15 cellular contexts compared by ENCODE assay signal in genomic region chr7:55498770-55499169, GRCh38.
"Had no signal": no experiment of that assay in that cellular context is flagged by ENCODE, and none has a peak within 500 bp of the region (broad histone marks: within the 10 kb centered on the region; RNA-seq: fewer than 3 reads in every experiment).

No MANE protein-coding gene starts in this region.

- H3K9me3 Mint-ChIP-seq: activated naive CD4-positive, alpha-beta T cell treated with anti-CD3 and anti-CD28 coated beads, Interleukin-2, amount 50 U/mL, for 24 hours; mesothelial cell of epicardium had no signal

- H3K9me3 ChIP-seq: lower lobe of right lung, right atrium auricular region, upper lobe of left lung had no signal

- H3K4me2 ChIP-seq: smooth muscle cell had no signal

- H3K27me3 Mint-ChIP-seq: activated naive CD4-positive, alpha-beta T cell treated with anti-CD3 and anti-CD28 coated beads, Interleukin-2, amount 50 U/mL, for 24 hours had no signal

- H3K27me3 ChIP-seq: brain microvascular endothelial cell, right atrium auricular region, upper lobe of left lung had no signal

- H3K4me3 ChIP-seq: lower lobe of right lung, right atrium auricular region, smooth muscle cell, upper lobe of left lung had no signal

- ATAC-seq: esophagus mucosa had no signal

- H3K27ac Mint-ChIP-seq: activated naive CD4-positive, alpha-beta T cell treated with anti-CD3 and anti-CD28 coated beads, Interleukin-2, amount 50 U/mL, for 24 hours; mesothelial cell of epicardium had no signal

- H3K4me1 ChIP-seq: lower lobe of right lung had no signal

- H3K36me3 ChIP-seq: right atrium auricular region had no signal

- H3K27ac ChIP-seq: brain microvascular endothelial cell, lower lobe of right lung, right atrium auricular region, upper lobe of left lung had no signal

- H3K4me3 Mint-ChIP-seq: activated naive CD4-positive, alpha-beta T cell treated with anti-CD3 and anti-CD28 coated beads, Interleukin-2, amount 50 U/mL, for 24 hours; mesothelial cell of epicardium had no signal

- DNase-seq: activated CD4-positive, alpha-beta T cell treated with anti-CD3 and anti-CD28 coated beads for 1 hour; activated CD8-positive, alpha-beta memory T cell treated with anti-CD3 and anti-CD28 coated beads for 24 hours; activated effector memory CD4-positive, alpha-beta T cell treated with Interleukin-2 at 50 U/mL for 16 hours; amygdala; brain microvascular endothelial cell; hippocampal formation; lower lobe of right lung; stimulated activated CD4-positive, alpha-beta T cell treated with anti-CD3 and anti-CD28 coated beads, Interleukin-1b, Interleukin-23, amount 100 ng/mL, for 48 hours; stimulated activated naive CD8-positive, alpha-beta T cell treated with anti-CD3 and anti-CD28 coated beads, Interleukin-15, Interleukin-2, amounts not matched to agents 100 U/mL and 50 U/mL, for 24 hours; upper lobe of left lung had no signal
